Comparison of ENCODE assay signal across 29 cellular contexts in the genomic region with DNA sequence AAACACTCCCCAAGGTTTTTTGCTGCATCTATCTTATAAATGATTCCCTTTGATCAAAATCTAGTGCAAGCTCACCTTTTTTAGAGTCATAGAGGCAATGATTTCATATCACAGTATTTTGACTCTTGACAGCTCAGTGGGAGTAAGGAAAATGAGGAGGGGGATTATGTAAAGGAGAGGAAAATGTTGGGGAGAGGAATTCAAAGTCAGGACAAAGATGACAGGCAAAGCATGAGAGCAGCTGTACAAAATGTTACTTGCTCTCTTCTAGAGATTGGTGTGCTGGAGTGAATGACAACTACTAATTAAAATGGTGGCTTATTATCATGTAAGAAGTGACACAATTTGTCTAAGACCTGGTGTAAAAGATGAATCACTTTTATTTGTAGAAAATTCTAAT.
DNase-seq lines count a peak whose midpoint lies in the region; ATAC-seq lines count a peak whose summit lies in the region.
"Had no signal": no experiment of that assay in that cellular context is flagged by ENCODE, and none has a peak within 500 bp of the region (broad histone marks: within the 10 kb centered on the region; RNA-seq: fewer than 3 reads in every experiment).

No MANE protein-coding gene starts in this region.

- peak overlapping the region; percentile 76 for H3K27ac ChIP-seq in caudate nucleus (ENCODE audit: low read depth, low read length)
- H3K27ac ChIP-seq: 22Rv1; A549; BLaER1; BLaER1 treated with 17β-estradiol and CSF1 and Interleukin-3, amounts not matched to agents 10 nM and 100 nM; C4-2B had no signal

- DNase-seq in caudate nucleus (lab: John Stamatoyannopoulos, UW) (peak in 9 of 61 donors; percentile 0 to 79 (median 7)), putamen (ENCODE audit: low spot score) (peak; percentile 74)
- DNase-seq in stimulated activated naive CD8-positive, alpha-beta T cell treated with anti-CD3 and anti-CD28 coated beads, Interleukin-15, Interleukin-2, amounts not matched to agents 100 U/mL and 50 U/mL, for 24 hours, result no peak
- no peak for DNase-seq in stimulated activated CD4-positive, alpha-beta T cell treated with anti-CD3 and anti-CD28 coated beads, Interleukin-4, amount 100 ng/mL, for 24 hours
- DNase-seq: 8988T; ACHN; AML-193; BE2C; C1 segment of cervical spinal cord; Caco-2; Calu3; CD4-positive, alpha-beta memory T cell; CD4-positive, alpha-beta T cell; CD4-positive, CD25-positive, alpha-beta regulatory T cell; CD8-positive, alpha-beta memory T cell; CD8-positive, alpha-beta T cell; COR-L47; DMS 273 treated with DMSO at 0.1 percent for 48 hours; DMS153; DMS53; DMS79; DMS79 treated with DMSO at 0.1 percent for 48 hours; DND-41; EL had no signal

- ATAC-seq in stimulated activated naive CD8-positive, alpha-beta T cell treated with anti-CD3 and anti-CD28 coated beads, Interleukin-15, Interleukin-2, amounts not matched to agents 100 U/mL and 50 U/mL, for 24 hours, result no peak
- ATAC-seq: A549; CD8-positive, alpha-beta T cell had no signal
